Comparison of ENCODE assay signal across 8 cellular contexts in the genomic region with DNA sequence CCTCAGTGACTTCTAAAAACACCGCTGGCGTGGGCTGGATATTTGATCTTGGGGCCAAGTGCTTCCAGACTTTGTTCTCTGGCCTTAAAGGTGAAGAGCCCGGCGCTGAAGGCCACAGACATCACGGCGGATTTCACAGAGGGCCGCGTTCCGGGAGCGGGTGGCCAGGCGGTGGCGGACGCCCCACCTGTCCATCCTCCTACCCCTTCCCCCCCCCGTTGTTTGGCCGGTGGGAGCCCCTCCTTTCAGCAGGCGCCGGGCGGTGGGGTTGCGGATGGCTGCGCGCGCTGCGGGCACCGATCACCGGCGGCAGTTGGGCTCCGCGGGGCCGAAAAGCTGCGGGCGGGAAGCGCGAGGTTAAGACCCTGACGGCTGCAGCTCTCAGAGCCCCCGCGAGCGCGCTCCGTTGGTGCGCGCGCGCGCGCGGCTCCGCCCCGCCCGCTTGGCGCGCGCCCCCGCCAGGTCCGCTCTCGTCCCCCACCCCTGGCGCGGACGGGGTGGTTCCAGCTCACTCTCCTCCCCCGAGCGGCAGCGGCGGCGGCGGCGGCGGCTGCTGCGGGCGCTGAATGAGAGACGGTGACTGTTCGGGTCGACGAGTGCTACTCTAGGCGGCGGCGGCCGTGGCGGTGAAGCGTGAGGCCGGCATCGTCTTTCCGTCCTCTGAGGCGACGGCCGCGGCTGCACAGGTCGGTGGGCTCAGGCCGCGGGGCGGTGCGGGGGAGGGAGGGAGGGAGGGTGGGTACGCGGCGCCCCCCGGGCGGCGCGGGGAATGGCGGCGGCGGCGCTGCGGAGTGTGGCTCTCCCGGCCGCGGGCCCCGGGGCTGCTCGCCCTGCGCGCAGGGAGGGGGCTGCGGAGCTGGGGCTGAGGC. TPM values are rescaled to one million over a fixed set of nuclear protein-coding genes. Genes with fewer than 3 reads are reported as not detected.
DNase-seq lines count a peak whose midpoint lies in the region; ATAC-seq and TF ChIP-seq lines count a peak whose summit lies in the region.

A gene with protein sequence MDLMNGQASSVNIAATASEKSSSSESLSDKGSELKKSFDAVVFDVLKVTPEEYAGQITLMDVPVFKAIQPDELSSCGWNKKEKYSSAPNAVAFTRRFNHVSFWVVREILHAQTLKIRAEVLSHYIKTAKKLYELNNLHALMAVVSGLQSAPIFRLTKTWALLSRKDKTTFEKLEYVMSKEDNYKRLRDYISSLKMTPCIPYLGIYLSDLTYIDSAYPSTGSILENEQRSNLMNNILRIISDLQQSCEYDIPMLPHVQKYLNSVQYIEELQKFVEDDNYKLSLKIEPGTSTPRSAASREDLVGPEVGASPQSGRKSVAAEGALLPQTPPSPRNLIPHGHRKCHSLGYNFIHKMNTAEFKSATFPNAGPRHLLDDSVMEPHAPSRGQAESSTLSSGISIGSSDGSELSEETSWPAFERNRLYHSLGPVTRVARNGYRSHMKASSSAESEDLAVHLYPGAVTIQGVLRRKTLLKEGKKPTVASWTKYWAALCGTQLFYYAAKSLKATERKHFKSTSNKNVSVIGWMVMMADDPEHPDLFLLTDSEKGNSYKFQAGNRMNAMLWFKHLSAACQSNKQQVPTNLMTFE (plus strand): TSS at position 511 of the 869 bp plus-strand sequence. CDS start 51,521 bp downstream, outside the sequence.

- H3K27me3 Mint-ChIP-seq in CD8-positive, alpha-beta T cell (ENCODE audit: low read depth) = peaks cover 3% of the 10 kb centered on the region
- peaks cover 0 to 30% (median 0%) of the 10 kb centered on the region in 5 donors for H3K27me3 Mint-ChIP-seq in naive thymus-derived CD4-positive, alpha-beta T cell

- peak within 1 kb of the TSS; percentile 88 for H3K4me3 Mint-ChIP-seq in CD8-positive, alpha-beta T cell
- H3K4me3 Mint-ChIP-seq in naive thymus-derived CD4-positive, alpha-beta T cell = peak within 1 kb of the TSS; percentile 86 to 96 (median 90)

- peaks cover 6% of the 10 kb centered on the region for H3K36me3 Mint-ChIP-seq in CD8-positive, alpha-beta T cell
- H3K36me3 Mint-ChIP-seq in naive thymus-derived CD4-positive, alpha-beta T cell = no peaks in the 10 kb centered on the region

- ATAC-seq in CD8-positive, alpha-beta T cell = peak; percentile 76
- ATAC-seq in GM19452 (IDR thresholded peaks at IDR 0.05; ENCODE audit: unreplicated experiment) = peak; percentile 58
- peak; percentile 52 for ATAC-seq in HG03571 (IDR thresholded peaks at IDR 0.05; ENCODE audit: unreplicated experiment)
- ATAC-seq in naive thymus-derived CD4-positive, alpha-beta T cell = peak; percentile 85
- ATAC-seq in stimulated activated naive CD8-positive, alpha-beta T cell treated with anti-CD3 and anti-CD28 coated beads, Interleukin-15, Interleukin-2, amounts not matched to agents 100 U/mL and 50 U/mL, for 24 hours = peak; percentile 75

- peak within 1 kb of the TSS; percentile 84 for H3K27ac Mint-ChIP-seq in CD8-positive, alpha-beta T cell
- H3K27ac Mint-ChIP-seq in naive thymus-derived CD4-positive, alpha-beta T cell = peak within 1 kb of the TSS; percentile 73 to 95 (median 88)

- H3K27ac ChIP-seq in CD8-positive, alpha-beta T cell (ENCODE audit: low read depth, low read length) = peak within 1 kb of the TSS; percentile 69
- peak within 1 kb of the TSS; percentile 84 for H3K27ac ChIP-seq in OCI-LY7 (ENCODE audit: low read depth, low read length, poor library complexity, severe bottlenecking)
- peak within 1 kb of the TSS; percentile 86 for H3K27ac ChIP-seq in naive thymus-derived CD4-positive, alpha-beta T cell (ENCODE audit: low read depth, low read length)

- H3K4me2 ChIP-seq in OCI-LY7 (ENCODE audit: low read length) = peak within 1 kb of the TSS; percentile 84

- no peaks in the 10 kb centered on the region for H3K9me3 Mint-ChIP-seq in CD8-positive, alpha-beta T cell
- H3K9me3 Mint-ChIP-seq in naive thymus-derived CD4-positive, alpha-beta T cell = no peaks in the 10 kb centered on the region

- POLR2A ChIA-PET in CD8-positive, alpha-beta T cell (lab: Charles Lee) = no interaction called here
- POLR2A ChIA-PET in OCI-LY7 (lab: Charles Lee) = interaction anchor here (0.6 to 5.3 kb wide), 14 partner anchors 15 to 209 kb away, joined by 3 to 108 read pairs (median 4); no protein-coding TSS in a partner anchor
- POLR2A ChIA-PET in naive thymus-derived CD4-positive, alpha-beta T cell (lab: Charles Lee) = no interaction called here

- H3K27me3 ChIP-seq in CD8-positive, alpha-beta T cell (ENCODE audit: insufficient read depth, low read length) = no peaks in the 10 kb centered on the region
- no peaks in the 10 kb centered on the region for H3K27me3 ChIP-seq in naive thymus-derived CD4-positive, alpha-beta T cell (ENCODE audit: control insufficient read depth in 2 of 2, insufficient read depth in 2 of 2, low read length in 2 of 2)

- no peaks in the 10 kb centered on the region for H3K36me3 ChIP-seq in CD8-positive, alpha-beta T cell (ENCODE audit: insufficient read depth, low read length)
- peaks cover 42% of the 10 kb centered on the region for H3K36me3 ChIP-seq in OCI-LY7 (ENCODE audit: insufficient read depth, low read length)
- peaks cover 0 to 10% (median 0%) of the 10 kb centered on the region in 3 experiments for H3K36me3 ChIP-seq in naive thymus-derived CD4-positive, alpha-beta T cell (ENCODE audit: control insufficient read depth in 2 of 3, insufficient read depth in 3 of 3, low read length in 3 of 3)

- CTCF ChIA-PET in CD8-positive, alpha-beta T cell (lab: Charles Lee) = no interaction called here
- CTCF ChIA-PET in OCI-LY7 (lab: Charles Lee; ENCODE audit: unreplicated experiment) = interaction anchor here (0.6 to 1.0 kb wide), 5 partner anchors 24 to 208 kb away, joined by 3 to 5 read pairs (median 4); no protein-coding TSS in a partner anchor
- CTCF ChIA-PET in naive thymus-derived CD4-positive, alpha-beta T cell (lab: Charles Lee) = no interaction called here

- H3K9me2 ChIP-seq in OCI-LY7 (ENCODE audit: insufficient read depth, low read length) = no peaks in the 10 kb centered on the region

- H3K4me1 ChIP-seq in CD8-positive, alpha-beta T cell (ENCODE audit: insufficient read depth, low read length) = peaks cover 10% of the 10 kb centered on the region
- peaks cover 32% of the 10 kb centered on the region for H3K4me1 ChIP-seq in OCI-LY7 (ENCODE audit: insufficient read depth, low read length, poor library complexity, severe bottlenecking)
- peaks cover 0 to 5% of the 10 kb centered on the region in 2 donors for H3K4me1 ChIP-seq in naive thymus-derived CD4-positive, alpha-beta T cell (ENCODE audit: control insufficient read depth in 2 of 2, insufficient read depth in 2 of 2, low read length in 2 of 2)

- no TSS peak for BruUV-seq in OCI-LY7 (replicated peaks; lab: Mats Ljungman, UMichigan)

- H3K9me3 ChIP-seq in CD8-positive, alpha-beta T cell (ENCODE audit: low read length) = no peaks in the 10 kb centered on the region
- peaks cover 10% of the 10 kb centered on the region for H3K9me3 ChIP-seq in OCI-LY7 (ENCODE audit: low read length)
- no peaks in the 10 kb centered on the region for H3K9me3 ChIP-seq in naive thymus-derived CD4-positive, alpha-beta T cell (ENCODE audit: control insufficient read depth in 2 of 3, low read length in 3 of 3)

- H3K79me2 ChIP-seq in OCI-LY7 (ENCODE audit: insufficient read depth, low read depth, low read length) = peaks cover 57% of the 10 kb centered on the region

- H2AFZ ChIP-seq in OCI-LY7 (ENCODE audit: low read length) = peak within 1 kb of the TSS; percentile 32; the same call in 1 of the 2 replicates

- peaks cover 23% of the 10 kb centered on the region for H3K4me1 Mint-ChIP-seq in CD8-positive, alpha-beta T cell (ENCODE audit: low read depth)
- peaks cover 11 to 35% (median 27%) of the 10 kb centered on the region in 7 donors for H3K4me1 Mint-ChIP-seq in naive thymus-derived CD4-positive, alpha-beta T cell

- H4K20me1 ChIP-seq in OCI-LY7 (ENCODE audit: insufficient read depth, low read length) = peaks cover 8% of the 10 kb centered on the region; the same call in 1 of the 2 replicates

- DNase-seq in CD8-positive, alpha-beta T cell = peak; percentile 38 to 81 (median 62)
- DNase-seq in OCI-LY7 (ENCODE audit: low spot score) (peak; percentile 93), fibroblast of gingiva (ENCODE audit: low read depth) (peak; percentile 75)
- peak; percentile 15 to 40 for DNase-seq in activated T-helper 1 cell treated with anti-CD3 and anti-CD28 coated beads, Interleukin-2, amount 50 U/mL, for 16 hours (ENCODE audit: low read depth in 1 of 2, low spot score in 1 of 2)
- DNase-seq in naive thymus-derived CD4-positive, alpha-beta T cell = peak; percentile 52 to 71 (median 68)
- peak; percentile 70 for DNase-seq in stimulated activated naive CD8-positive, alpha-beta T cell treated with anti-CD3 and anti-CD28 coated beads, Interleukin-15, Interleukin-2, amounts not matched to agents 100 U/mL and 50 U/mL, for 24 hours

- H3K4me3 ChIP-seq in CD8-positive, alpha-beta T cell (ENCODE audit: low read depth, low read length) = peak within 1 kb of the TSS; percentile 90
- peak within 1 kb of the TSS; percentile 92 for H3K4me3 ChIP-seq in OCI-LY7 (ENCODE audit: low read depth, low read length, poor library complexity, severe bottlenecking)
- peak within 1 kb of the TSS; percentile 93 for H3K4me3 ChIP-seq in naive thymus-derived CD4-positive, alpha-beta T cell (ENCODE audit: low read length)

- TF ChIP-seq CTCF in CD8-positive, alpha-beta T cell (IDR thresholded peaks at IDR 0.05) = no peak
- TF ChIP-seq CTCF in OCI-LY7 (conservative IDR thresholded peaks at IDR 0.05; ENCODE audit: low read length) = no peak

- intact Hi-C loops in CD8-positive, alpha-beta T cell (cut with DNase I, micrococcal nuclease) = loop anchor here (1.0 to 10.0 kb wide), 7 partner anchors 183 to 1430 kb away; a partner anchor contains a TSS
- intact Hi-C loops in OCI-LY7 (cut with micrococcal nuclease; ENCODE audit: unreplicated experiment) = loop anchor here (1.0 kb wide), 2 partner anchors 119 to 144 kb away; no protein-coding TSS in a partner anchor
- intact Hi-C loops in naive thymus-derived CD4-positive, alpha-beta T cell (cut with micrococcal nuclease) = loop anchor here (1.0 to 10.0 kb wide), 12 partner anchors 277 to 1910 kb away; a partner anchor contains a TSS

RNA-seq across cellular contexts. Expression of the gene that starts here (rescaled TPM):
- 1 to 10 TPM; 5.8 to 7.2 TPM for total RNA-seq in CD8-positive, alpha-beta T cell
- total RNA-seq in OCI-LY7 (2014; rRNA removed; shearing (Covaris generic)) = 74.8 and 102 TPM in 2 replicates
- total RNA-seq in OCI-LY7 (2022) = 91.6 and 94.5 TPM in 2 replicates
- total RNA-seq in naive thymus-derived CD4-positive, alpha-beta T cell = 10 to 100 TPM in 4 of 5 experiments, 1 to 10 TPM in 1; 3.7 to 22.3 (median 18.2) TPM
- 1 to 10 TPM; 7.7 to 9.3 TPM for polyA plus RNA-seq in naive thymus-derived CD4-positive, alpha-beta T cell

Comparison
In these comparisons a context has a peak if more than half of its experiments do, and no peak if none do; other contexts are left out.
1. Peak in every context shown above with its lines: DNase-seq, ATAC-seq, H3K4me3 ChIP-seq and H3K27ac ChIP-seq.
2. DNase-seq: peak in every context shown above with its lines; median percentile 93 in OCI-LY7; 75 in fibroblast of gingiva; 70 in stimulated activated naive CD8-positive, alpha-beta T cell treated with anti-CD3 and anti-CD28 coated beads, Interleukin-15, Interleukin-2, amounts not matched to agents 100 U/mL and 50 U/mL, for 24 hours; 68 in naive thymus-derived CD4-positive, alpha-beta T cell; 62 in CD8-positive, alpha-beta T cell; 28 in activated T-helper 1 cell treated with anti-CD3 and anti-CD28 coated beads, Interleukin-2, amount 50 U/mL, for 16 hours.